ENCODE assay signal across 17 cellular contexts in the genomic region with DNA sequence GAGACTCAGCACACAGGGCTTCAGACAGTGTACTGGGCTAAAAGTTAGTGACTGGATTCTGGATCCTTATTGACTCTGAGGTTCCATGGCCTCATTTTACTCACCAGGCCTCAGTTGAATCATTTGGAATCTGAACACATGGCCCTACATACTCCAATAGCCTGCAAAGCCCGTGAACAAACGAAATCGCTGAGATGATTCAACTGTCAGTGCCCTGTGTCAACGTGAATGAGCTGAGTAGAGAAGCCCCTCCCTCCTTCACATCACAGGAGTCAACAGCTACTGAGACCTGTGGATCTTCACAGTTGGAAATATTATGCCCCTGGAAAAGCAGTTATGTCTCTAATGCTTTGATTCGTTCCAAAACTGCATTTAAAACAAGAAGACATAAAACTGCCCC.
A peak's percentile ranks its signal among the peaks of the same experiment; 100 is the strongest.
DNase-seq lines count a peak whose midpoint lies in the region; ATAC-seq and TF ChIP-seq lines count a peak whose summit lies in the region.
"Had no signal": no experiment of that assay in that cellular context is flagged by ENCODE, and none has a peak within 500 bp of the region (broad histone marks: within the 10 kb centered on the region; RNA-seq: fewer than 3 reads in every experiment).

No MANE protein-coding gene starts in this region.

- H3K9me3 Mint-ChIP-seq in WTC11 = no peaks in the 10 kb centered on the region
- H3K9me3 Mint-ChIP-seq: CD8-positive, alpha-beta memory T cell; H9 had no signal

- no peak overlapping the region for H3K4me3 Mint-ChIP-seq in WTC11
- H3K4me3 Mint-ChIP-seq: CD8-positive, alpha-beta memory T cell; H9 had no signal

- ATAC-seq in WTC11 = peak; percentile 26; the same call in 1 of the 2 replicates
- no peak for ATAC-seq in HG03039 (IDR thresholded peaks at IDR 0.05; ENCODE audit: unreplicated experiment)
- ATAC-seq: HepG2 had no signal

- TF ChIP-seq CTCF in WTC11 (IDR thresholded peaks at IDR 0.05) = no peak

- peaks cover 50% of the 10 kb centered on the region for H3K4me1 Mint-ChIP-seq in WTC11
- H3K4me1 Mint-ChIP-seq: CD8-positive, alpha-beta memory T cell had no signal

- POLR2A ChIA-PET in WTC11 (lab: Charles Lee) = no interaction called here

- DNase-seq in DMS53 (lab: John Stamatoyannopoulos, UW) = peak; percentile 31
- no peak for DNase-seq in DMS53 treated with DMSO at 0.1 percent for 48 hours (lab: John Stamatoyannopoulos, UW; ENCODE audit: unreplicated experiment)
- peak; percentile 65 for DNase-seq in NCI-H748 (lab: John Stamatoyannopoulos, UW; ENCODE audit: unreplicated experiment)
- DNase-seq in NCI-H748 treated with DMSO at 0.1 percent for 48 hours (lab: John Stamatoyannopoulos, UW) = no peak
- DNase-seq in WTC11 (ENCODE audit: low spot score) = no peak
- peak; percentile 16 for DNase-seq in mesenteric fat pad (ENCODE audit: low spot score)
- no peak for DNase-seq in activated CD4-positive, CD25-positive, alpha-beta regulatory T cell (lab: John Stamatoyannopoulos, UW)
- DNase-seq: 8988T; AML-193; Caco-2; CD8-positive, alpha-beta memory T cell; DMS79 treated with DMSO at 0.1 percent for 48 hours; EL; GOT3; H9 had no signal

- CTCF ChIA-PET in WTC11 (lab: Charles Lee) = interaction anchor here (1.0 kb wide), 1 partner anchor 431 kb away, joined by 3 read pairs; no protein-coding TSS in a partner anchor

- H3K27ac Mint-ChIP-seq in WTC11 = no peak overlapping the region
- H3K27ac Mint-ChIP-seq: CD8-positive, alpha-beta memory T cell; H9 had no signal

- no peaks in the 10 kb centered on the region; the same call in none of the 2 replicates for H3K27me3 Mint-ChIP-seq in WTC11 (ENCODE audit: low read depth)

- H3K36me3 Mint-ChIP-seq in WTC11 = no peaks in the 10 kb centered on the region
- H3K36me3 Mint-ChIP-seq: CD8-positive, alpha-beta memory T cell had no signal

TF ChIP-seq in WTC11, 78 proteins besides CTCF, POLR2A, EP300 and RAD21:
- TF ChIP-seq CREB1 (CRISPR knock-in tag; IDR thresholded peaks at IDR 0.05) = no peak
- TF ChIP-seq SMAD3 (CRISPR knock-in tag; IDR thresholded peaks at IDR 0.05; ENCODE audit: borderline replicate concordance) = no peak
- TF ChIP-seq, protein P1, sequence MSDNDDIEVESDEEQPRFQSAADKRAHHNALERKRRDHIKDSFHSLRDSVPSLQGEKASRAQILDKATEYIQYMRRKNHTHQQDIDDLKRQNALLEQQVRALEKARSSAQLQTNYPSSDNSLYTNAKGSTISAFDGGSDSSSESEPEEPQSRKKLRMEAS (CRISPR knock-in tag; IDR thresholded peaks at IDR 0.05) = no peak
- TF ChIP-seq TEAD4 (CRISPR knock-in tag; IDR thresholded peaks at IDR 0.05) = no peak
- no peak for TF ChIP-seq ELF4 (CRISPR knock-in tag; IDR thresholded peaks at IDR 0.05; ENCODE audit: low read depth)
- TF ChIP-seq OVOL2 (CRISPR knock-in tag; IDR thresholded peaks at IDR 0.05; ENCODE audit: borderline replicate concordance) = no peak
- TF ChIP-seq NFYB (CRISPR knock-in tag; conservative IDR thresholded peaks at IDR 0.05; ENCODE audit: low read depth) = no peak
- TF ChIP-seq GRHL2 (CRISPR knock-in tag; IDR thresholded peaks at IDR 0.05; ENCODE audit: insufficient replicate concordance, severe bottlenecking) = no peak
- no peak for TF ChIP-seq NR2C2 (CRISPR knock-in tag; IDR thresholded peaks at IDR 0.05)
- TF ChIP-seq IRF2 (CRISPR knock-in tag; IDR thresholded peaks at IDR 0.05; ENCODE audit: borderline replicate concordance, low read depth) = no peak
- TF ChIP-seq FOXP1 (CRISPR knock-in tag; IDR thresholded peaks at IDR 0.05; ENCODE audit: borderline replicate concordance) = no peak
TF ChIP-seq in WTC11: peak in this region for 0.

Comparison
In these comparisons a context has a peak if more than half of its experiments do, and no peak if none do; other contexts are left out.
1. DNase-seq: peak in DMS53 (single experiment), NCI-H748 (single experiment) and mesenteric fat pad (single experiment); none in DMS53 treated with DMSO at 0.1 percent for 48 hours (single experiment), NCI-H748 treated with DMSO at 0.1 percent for 48 hours (single experiment), WTC11 (single experiment) and activated CD4-positive, CD25-positive, alpha-beta regulatory T cell (0 of 4).